In genomic region chr20:51799586-51799985, GRCh38 we compare ENCODE assay signal across 12 cellular contexts. TPM values are rescaled to one million over a fixed set of nuclear protein-coding genes. Genes with fewer than 3 reads are reported as not detected.
A peak's percentile ranks its signal among the peaks of the same experiment; 100 is the strongest.
DNase-seq lines count a peak whose midpoint lies in the region; ATAC-seq and TF ChIP-seq lines count a peak whose summit lies in the region.
"Had no signal": no experiment of that assay in that cellular context is flagged by ENCODE, and none has a peak within 500 bp of the region (broad histone marks: within the 10 kb centered on the region; RNA-seq: fewer than 3 reads in every experiment).

No MANE protein-coding gene starts in this region.

- CTCF ChIA-PET in Panc1 (lab: Charles Lee), result interaction anchor here (0.6 to 1.0 kb wide), 2 partner anchors 11 to 329 kb away, joined by 3 read pairs; no protein-coding TSS in a partner anchor
- CTCF ChIA-PET in activated CD4-positive, alpha-beta memory T cell treated with anti-CD3 and anti-CD28 coated beads for 36 hours (lab: Charles Lee), result interaction anchor here (0.6 to 2.3 kb wide), 11 partner anchors 8 to 306 kb away, joined by 3 to 17 read pairs (median 4); no protein-coding TSS in a partner anchor

- H3F3A ChIP-seq in GM23338 (replicated peaks; ENCODE audit: low read depth), result no peaks in the 10 kb centered on the region

- H2AFZ ChIP-seq in GM23338 (no peak overlapping the region), neuron (ENCODE audit: low read depth, low read length) (no peak overlapping the region)

- peaks cover 33% of the 10 kb centered on the region for H3K36me3 Mint-ChIP-seq in GM23338 (ENCODE audit: low read depth)
- no peaks in the 10 kb centered on the region for H3K36me3 Mint-ChIP-seq in activated CD4-positive, alpha-beta memory T cell treated with anti-CD3 and anti-CD28 coated beads for 36 hours
- H3K36me3 Mint-ChIP-seq: activated naive CD8-positive, alpha-beta T cell treated with anti-CD3 and anti-CD28 coated beads, Interleukin-2, amount 10 ng/mL, durations not matched to agents 7 days and 5 days had no signal

- no TSS peak for BruUV-seq in Panc1 (replicated peaks; lab: Mats Ljungman, UMichigan)

- TF ChIP-seq CTCF in GM23338 (conservative IDR thresholded peaks at IDR 0.05; ENCODE audit: low read depth in 2 of 2) (no peak), Panc1 (IDR thresholded peaks at IDR 0.05) (no peak), thyroid gland (IDR thresholded peaks at IDR 0.05) (no peak)

- H3K4me3 Mint-ChIP-seq in GM23338, result peak overlapping the region; percentile 97
- no peak overlapping the region for H3K4me3 Mint-ChIP-seq in activated CD4-positive, alpha-beta memory T cell treated with anti-CD3 and anti-CD28 coated beads for 36 hours
- H3K4me3 Mint-ChIP-seq: activated CD4-positive, alpha-beta memory T cell treated with anti-CD3 and anti-CD28 coated beads, Interleukin-2, amount 10 ng/mL, durations not matched to agents 7 days and 5 days; activated naive CD8-positive, alpha-beta T cell treated with anti-CD3 and anti-CD28 coated beads, Interleukin-2, amount 10 ng/mL, durations not matched to agents 7 days and 5 days had no signal

- H3K4me1 ChIP-seq in GM23338 (ENCODE audit: insufficient read depth) (peaks cover 34% of the 10 kb centered on the region), Panc1 (ENCODE audit: control insufficient read depth, insufficient read depth, low read length) (peaks cover 11% of the 10 kb centered on the region), iPS DF 6.9 (ENCODE audit: control insufficient read depth, insufficient read depth, low read length) (no peaks in the 10 kb centered on the region; the same call in 1 of the 2 replicates), neuron (ENCODE audit: insufficient read depth, low read length) (peaks cover 36% of the 10 kb centered on the region), thyroid gland (peaks cover 28 to 47% of the 10 kb centered on the region in 2 donors)

- no CpG with 5 or more reads among the region's 10 CpGs for WGBS in iPS DF 6.9 (ENCODE audit: insufficient coverage, insufficient read length)
- 54 to 56% methylated on average over 10 of the region's 10 CpGs for WGBS in thyroid gland, 2 donors

- no peaks in the 10 kb centered on the region for H3K9me3 ChIP-seq in Panc1 (ENCODE audit: control insufficient read depth, insufficient read depth, low read depth, low read length)
- H3K9me3 ChIP-seq in iPS DF 6.9 (ENCODE audit: control insufficient read depth, insufficient read depth, low read length), result no peaks in the 10 kb centered on the region
- no peaks in the 10 kb centered on the region for H3K9me3 ChIP-seq in neuron (ENCODE audit: low read length)
- H3K9me3 ChIP-seq in thyroid gland, result no peaks in the 10 kb centered on the region
- H3K9me3 ChIP-seq: suprapubic skin had no signal

- TF ChIP-seq POLR2A in thyroid gland (IDR thresholded peaks at IDR 0.05), result no peak

- H3K4me1 Mint-ChIP-seq in GM23338, result peaks cover 53% of the 10 kb centered on the region
- peaks cover 9% of the 10 kb centered on the region for H3K4me1 Mint-ChIP-seq in activated CD4-positive, alpha-beta memory T cell treated with anti-CD3 and anti-CD28 coated beads for 36 hours (ENCODE audit: low read depth)

- POLR2A ChIA-PET in Panc1 (lab: Charles Lee), result no interaction called here
- POLR2A ChIA-PET in activated CD4-positive, alpha-beta memory T cell treated with anti-CD3 and anti-CD28 coated beads for 36 hours (lab: Charles Lee), result no interaction called here

- H3K27me3 ChIP-seq in GM23338 (ENCODE audit: insufficient read depth) (no peaks in the 10 kb centered on the region), Panc1 (ENCODE audit: control insufficient read depth, insufficient read depth, low read length) (no peaks in the 10 kb centered on the region), iPS DF 6.9 (ENCODE audit: control insufficient read depth, insufficient read depth, low read length) (no peaks in the 10 kb centered on the region), neuron (ENCODE audit: insufficient read depth, low read length) (no peaks in the 10 kb centered on the region), thyroid gland (no peaks in the 10 kb centered on the region)

- peak; percentile 1; the same call in 1 of the 3 replicates for ATAC-seq in GM23338
- no peak for ATAC-seq in Panc1

- peak overlapping the region; percentile 99 for H3K27ac Mint-ChIP-seq in GM23338
- no peak overlapping the region for H3K27ac Mint-ChIP-seq in activated CD4-positive, alpha-beta memory T cell treated with anti-CD3 and anti-CD28 coated beads for 36 hours
- H3K27ac Mint-ChIP-seq: activated CD4-positive, alpha-beta memory T cell treated with anti-CD3 and anti-CD28 coated beads, Interleukin-2, amount 10 ng/mL, durations not matched to agents 7 days and 5 days; activated naive CD8-positive, alpha-beta T cell treated with anti-CD3 and anti-CD28 coated beads, Interleukin-2, amount 10 ng/mL, durations not matched to agents 7 days and 5 days had no signal

- peaks cover 20% of the 10 kb centered on the region for H4K20me1 ChIP-seq in GM23338 (replicated peaks; ENCODE audit: insufficient read depth)

- H3K4me3 ChIP-seq in GM23338 (peak overlapping the region; percentile 76), Panc1 (ENCODE audit: low read depth in 2 of 2, low read length in 2 of 2) (peak overlapping the region in 1 of 2 experiments; percentile 65; a peak in 2 of 4 replicates), iPS DF 6.9 (ENCODE audit: low read length) (peak overlapping the region; percentile 87; the same call in 1 of the 2 replicates), neuron (ENCODE audit: low read length) (peak overlapping the region; percentile 97), thyroid gland (replicated peaks in 1 of 3) (no peak overlapping the region)

- peaks cover 30% of the 10 kb centered on the region for H3K27me3 Mint-ChIP-seq in GM23338 (ENCODE audit: insufficient read depth, low read depth, poor library complexity)
- H3K27me3 Mint-ChIP-seq in activated CD4-positive, alpha-beta memory T cell treated with anti-CD3 and anti-CD28 coated beads for 36 hours, result peaks cover 64% of the 10 kb centered on the region

- H3K9me3 Mint-ChIP-seq in GM23338, result no peaks in the 10 kb centered on the region
- no peaks in the 10 kb centered on the region for H3K9me3 Mint-ChIP-seq in activated CD4-positive, alpha-beta memory T cell treated with anti-CD3 and anti-CD28 coated beads for 36 hours
- H3K9me3 Mint-ChIP-seq: activated CD4-positive, alpha-beta memory T cell treated with anti-CD3 and anti-CD28 coated beads, Interleukin-2, amount 10 ng/mL, durations not matched to agents 7 days and 5 days; activated naive CD8-positive, alpha-beta T cell treated with anti-CD3 and anti-CD28 coated beads, Interleukin-2, amount 10 ng/mL, durations not matched to agents 7 days and 5 days had no signal

- H3K79me2 ChIP-seq in GM23338 (replicated peaks; ENCODE audit: insufficient read depth), result peaks cover 72% of the 10 kb centered on the region

- H3K27ac ChIP-seq in GM23338 (ENCODE audit: low read depth) (peak overlapping the region; percentile 97), Panc1 (ENCODE audit: low read length) (peak overlapping the region; percentile 30), iPS DF 6.9 (ENCODE audit: low read length) (peak overlapping the region; percentile 87), thyroid gland (peak overlapping the region in 1 of 3 donors; percentile 78)
- H3K27ac ChIP-seq: suprapubic skin had no signal

- intact Hi-C loops in Panc1 (cut with micrococcal nuclease; ENCODE audit: unreplicated experiment), result no loop called here
- intact Hi-C loops in activated CD4-positive, alpha-beta memory T cell treated with anti-CD3 and anti-CD28 coated beads for 36 hours (cut with micrococcal nuclease), result no loop called here
- intact Hi-C loops in thyroid gland (cut with DNase I), result no loop called here

- H3K9me2 ChIP-seq in GM23338 (ENCODE audit: insufficient read depth), result no peaks in the 10 kb centered on the region

- in situ Hi-C loops in Panc1 (cut with HindIII; ENCODE audit: low pct_unique_long_range_greater_than_20kb, low sequenced_read_pairs), result no loop called here

- DNase-seq in GM23338 (ENCODE audit: low spot score), result peak; percentile 73
- no peak for DNase-seq in Panc1 (ENCODE audit: low read depth, low spot score)
- DNase-seq in iPS DF 6.9 (ENCODE audit: low read depth, low spot score), result no peak
- DNase-seq in activated CD4-positive, alpha-beta memory T cell treated with anti-CD3 and anti-CD28 coated beads for 36 hours, result no peak
- DNase-seq in DMS 273 treated with DMSO at 0.1 percent for 48 hours (lab: John Stamatoyannopoulos, UW), result no peak
- no peak for DNase-seq in thyroid gland
- no peak for DNase-seq in COLO829 (ENCODE audit: low spot score)
- DNase-seq: IMR-90 had no signal

- H3K36me3 ChIP-seq in GM23338 (ENCODE audit: insufficient read depth) (no peaks in the 10 kb centered on the region), Panc1 (ENCODE audit: control insufficient read depth, insufficient read depth, low read length) (no peaks in the 10 kb centered on the region), iPS DF 6.9 (ENCODE audit: control insufficient read depth, insufficient read depth, low read length) (0 out of 2 replicates have a peak, but pooled peaks cover 2% of the 10 kb centered on the region), neuron (ENCODE audit: insufficient read depth, low read length) (peaks cover 10% of the 10 kb centered on the region), thyroid gland (no peaks in the 10 kb centered on the region)
- H3K36me3 ChIP-seq: suprapubic skin had no signal

- H3K4me2 ChIP-seq in GM23338, result peak overlapping the region; percentile 80

TF ChIP-seq in GM23338, 12 proteins besides CTCF, POLR2A, EP300 and RAD21 (continues in another document):
- TF ChIP-seq EZH2phosphoT487 (IDR thresholded peaks at IDR 0.05; ENCODE audit: unreplicated experiment) (no peak), POLR2AphosphoS5 (IDR thresholded peaks at IDR 0.05; ENCODE audit: low read depth) (peak; percentile 12; the same call in 1 of the 2 replicates)

RNA-seq across cellular contexts. Expression of gene SALL4, which starts 2.7 kb away (rescaled TPM):
- total RNA-seq in GM23338 (2014; rRNA removed; shearing (Covaris generic)), result 218 and 227 TPM in 2 replicates
- polyA plus RNA-seq in GM23338 (2016; fragmentation: Nextera tagmentation; extraction: Ambion mirVana), result 122 and 123 TPM in 2 replicates
- total RNA-seq in Panc1 (2021; ENCODE audit: unreplicated experiment) (1.6 TPM), thyroid gland (10 to 100 TPM in 1 of 4 donors, 1 to 10 TPM in 3; 3.1 to 13.6 (median 6.7) TPM)
- polyA plus RNA-seq in Panc1 (2012; ENCODE audit: insufficient read length), result 0.86 TPM
- total RNA-seq in activated CD4-positive, alpha-beta memory T cell treated with anti-CD3 and anti-CD28 coated beads for 36 hours, result not detected
- total RNA-seq: activated CD4-positive, alpha-beta memory T cell treated with anti-CD3 and anti-CD28 coated beads, Interleukin-2, amount 10 ng/mL, durations not matched to agents 7 days and 5 days; IMR-90 had no signal
- polyA plus RNA-seq: IMR-90 had no signal

RNA-seq across cellular contexts. Expression of gene ATP9A, which starts 31.4 kb away (rescaled TPM):
- 4.3 and 5.9 TPM in 2 replicates for total RNA-seq in GM23338 (2014; rRNA removed; shearing (Covaris generic))
- polyA plus RNA-seq in GM23338 (2016; fragmentation: Nextera tagmentation; extraction: Ambion mirVana), result 0.68 and 0.94 TPM in 2 replicates
- total RNA-seq in Panc1 (2021; ENCODE audit: unreplicated experiment) (8.7 TPM), thyroid gland (10 to 100 TPM; 52.5 to 72.8 (median 61.7) TPM)
- polyA plus RNA-seq in Panc1 (2012; ENCODE audit: insufficient read length), result 20.5 TPM
- 1 to 10 TPM; 1.4 to 1.6 TPM for total RNA-seq in activated CD4-positive, alpha-beta memory T cell treated with anti-CD3 and anti-CD28 coated beads for 36 hours

Comparison
In these comparisons a context has a peak if more than half of its experiments do, and no peak if none do; other contexts are left out.
1. H3K4me3 ChIP-seq: peak in GM23338 (single experiment), iPS DF 6.9 (single experiment) and neuron (single experiment); none in thyroid gland (0 of 3).
2. RNA of gene SALL4, which starts 2.7 kb away (total RNA-seq): 218 to 227 TPM in GM23338; 3.1 to 13.6 TPM in thyroid gland, 1.6 TPM in Panc1 (single experiment) and not detected in activated CD4-positive, alpha-beta memory T cell treated with anti-CD3 and anti-CD28 coated beads for 36 hours; every median in the first group is over 10 times any median in the second.